In the genomic region with DNA sequence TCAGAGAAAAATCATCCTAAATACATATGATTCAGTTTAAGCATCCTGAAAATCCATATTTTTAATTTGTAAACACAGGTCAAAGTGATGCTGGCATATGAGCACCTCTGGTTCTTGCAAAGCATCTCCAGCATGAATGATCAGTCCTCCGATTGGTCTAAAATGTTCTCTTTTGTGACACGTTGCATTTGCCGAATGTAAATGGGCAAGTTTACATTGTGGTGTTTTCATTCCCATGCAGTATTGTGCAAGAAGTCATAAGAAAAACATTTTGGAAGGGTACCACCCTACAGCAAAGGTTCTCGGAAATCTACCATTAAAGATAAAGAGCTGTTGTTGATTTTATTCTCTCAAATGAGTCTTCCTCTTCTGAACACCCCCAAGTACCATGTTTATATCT, we compare ENCODE assay signal across 20 cellular contexts.
"Had no signal": no experiment of that assay in that cellular context is flagged by ENCODE, and none has a peak within 500 bp of the region (broad histone marks: within the 10 kb centered on the region; RNA-seq: fewer than 3 reads in every experiment).

No MANE protein-coding gene starts in this region.

- ATAC-seq: activated CD8-positive, alpha-beta memory T cell treated with anti-CD3 and anti-CD28 coated beads, Interleukin-2, amount 10 ng/mL, durations not matched to agents 7 days and 5 days; gastrocnemius medialis; left lung; sciatic nerve had no signal

- FAIRE-seq: endometrium, pancreas had no signal

- H3K4me3 ChIP-seq: coronary artery, gastrocnemius medialis, heart left ventricle, left lung, pancreas, thoracic aorta, upper lobe of left lung had no signal

- H3K27me3 ChIP-seq: gastrocnemius medialis, heart left ventricle, left lung, pancreas, upper lobe of left lung had no signal

- H3K4me1 Mint-ChIP-seq: activated CD4-positive, alpha-beta memory T cell treated with anti-CD3 and anti-CD28 coated beads, Interleukin-2, amount 10 ng/mL, durations not matched to agents 7 days and 5 days; activated CD8-positive, alpha-beta memory T cell treated with anti-CD3 and anti-CD28 coated beads, Interleukin-2, amount 10 ng/mL, durations not matched to agents 7 days and 5 days; central memory CD8-positive, alpha-beta T cell had no signal

- H3K4me1 ChIP-seq: gastrocnemius medialis, heart left ventricle, left lung, pancreas, upper lobe of left lung had no signal

- H3K27ac ChIP-seq: coronary artery, gastrocnemius medialis, heart left ventricle, left lung, pancreas, thoracic aorta, upper lobe of left lung had no signal

- H3K9me3 Mint-ChIP-seq: activated CD4-positive, alpha-beta memory T cell treated with anti-CD3 and anti-CD28 coated beads, Interleukin-2, amount 10 ng/mL, durations not matched to agents 7 days and 5 days; central memory CD8-positive, alpha-beta T cell; stimulated activated naive B cell treated with anti-CD40 and anti-IgM and Interleukin-4, amounts not matched to agents 10 μg/mL and 1 μg/mL and 100 μg/mL, for 72 hours had no signal

- DNase-seq: activated CD4-positive, alpha-beta memory T cell treated with anti-CD3 and anti-CD28 coated beads, Interleukin-2, amount 10 ng/mL, durations not matched to agents 7 days and 5 days; activated CD4-positive, alpha-beta T cell treated with anti-CD3 and anti-CD28 coated beads for 48 hours; activated CD4-positive, CD25-positive, alpha-beta regulatory T cell; activated CD8-positive, alpha-beta memory T cell treated with anti-CD3 and anti-CD28 coated beads, Interleukin-2, amount 10 ng/mL, durations not matched to agents 7 days and 5 days; amniotic stem cell; erythroblast; gastrocnemius medialis; heart left ventricle; left lung; mammary epithelial cell; midbrain; pancreas; stimulated activated naive B cell treated with anti-CD40 and anti-IgM and Interleukin-4, amounts not matched to agents 10 μg/mL and 1 μg/mL and 100 μg/mL, for 72 hours; upper lobe of left lung had no signal

- H3K36me3 ChIP-seq: gastrocnemius medialis, heart left ventricle, left lung, pancreas, thoracic aorta, upper lobe of left lung had no signal

- H3K27ac Mint-ChIP-seq: activated CD4-positive, alpha-beta memory T cell treated with anti-CD3 and anti-CD28 coated beads, Interleukin-2, amount 10 ng/mL, durations not matched to agents 7 days and 5 days; activated CD8-positive, alpha-beta memory T cell treated with anti-CD3 and anti-CD28 coated beads, Interleukin-2, amount 10 ng/mL, durations not matched to agents 7 days and 5 days; activated naive CD8-positive, alpha-beta T cell; stimulated activated naive B cell treated with anti-CD40 and anti-IgM and Interleukin-4, amounts not matched to agents 10 μg/mL and 1 μg/mL and 100 μg/mL, for 72 hours had no signal

- H3K27me3 Mint-ChIP-seq: activated CD4-positive, alpha-beta memory T cell treated with anti-CD3 and anti-CD28 coated beads, Interleukin-2, amount 10 ng/mL, durations not matched to agents 7 days and 5 days; activated CD8-positive, alpha-beta memory T cell treated with anti-CD3 and anti-CD28 coated beads, Interleukin-2, amount 10 ng/mL, durations not matched to agents 7 days and 5 days; activated naive CD8-positive, alpha-beta T cell; central memory CD8-positive, alpha-beta T cell; stimulated activated naive B cell treated with anti-CD40 and anti-IgM and Interleukin-4, amounts not matched to agents 10 μg/mL and 1 μg/mL and 100 μg/mL, for 72 hours had no signal

- H3K36me3 Mint-ChIP-seq: activated CD8-positive, alpha-beta memory T cell treated with anti-CD3 and anti-CD28 coated beads, Interleukin-2, amount 10 ng/mL, durations not matched to agents 7 days and 5 days; activated naive CD8-positive, alpha-beta T cell had no signal

- H3K4me3 Mint-ChIP-seq: activated CD4-positive, alpha-beta memory T cell treated with anti-CD3 and anti-CD28 coated beads, Interleukin-2, amount 10 ng/mL, durations not matched to agents 7 days and 5 days; activated CD8-positive, alpha-beta memory T cell treated with anti-CD3 and anti-CD28 coated beads, Interleukin-2, amount 10 ng/mL, durations not matched to agents 7 days and 5 days; activated naive CD8-positive, alpha-beta T cell; central memory CD8-positive, alpha-beta T cell; stimulated activated naive B cell treated with anti-CD40 and anti-IgM and Interleukin-4, amounts not matched to agents 10 μg/mL and 1 μg/mL and 100 μg/mL, for 72 hours had no signal

- H3K9me3 ChIP-seq: gastrocnemius medialis, heart left ventricle, left lung, pancreas, thoracic aorta, upper lobe of left lung had no signal
